ENCODE assay signal across 9 cellular contexts in genomic region chr1:179121159-179121938, GRCh38. TPM values are rescaled to one million over a fixed set of nuclear protein-coding genes. Genes with fewer than 3 reads are reported as not detected.
A peak's percentile ranks its signal among the peaks of the same experiment; 100 is the strongest.
DNase-seq lines count a peak whose midpoint lies in the region; ATAC-seq, FAIRE-seq and TF ChIP-seq lines count a peak whose summit lies in the region.
"Had no signal": no experiment of that assay in that cellular context is flagged by ENCODE, and none has a peak within 500 bp of the region (broad histone marks: within the 10 kb centered on the region; RNA-seq: fewer than 3 reads in every experiment).

No MANE protein-coding gene starts in this region.

- peak; percentile 47 for ATAC-seq in activated B cell treated with CpG ODN at 0.5 μM for 24 hours (ENCODE audit: low read depth)
- peak in 3 of 4 donors; percentile 52 to 56 (median 52) for ATAC-seq in pancreas
- no peak for ATAC-seq in HG03095 (IDR thresholded peaks at IDR 0.05; ENCODE audit: unreplicated experiment)
- ATAC-seq in GM18873 (IDR thresholded peaks at IDR 0.05; ENCODE audit: low FRiP score, unreplicated experiment), result no peak

- H3K4me3 ChIP-seq in Jurkat, Clone E6-1 (ENCODE audit: low read length), result no peak overlapping the region
- H3K4me3 ChIP-seq in fibroblast of the aortic adventitia (ENCODE audit: low read depth, low read length) (no peak overlapping the region), pancreas (no peak overlapping the region)
- H3K4me3 ChIP-seq: SJCRH30 had no signal

- peaks cover 0 to 22% (median 14%) of the 10 kb centered on the region in 3 donors for H3K36me3 ChIP-seq in pancreas

- no peaks in the 10 kb centered on the region for H3K9me3 Mint-ChIP-seq in activated B cell treated with CpG ODN at 0.5 μM for 24 hours

- intact Hi-C loops in activated B cell treated with CpG ODN at 0.5 μM for 24 hours (cut with micrococcal nuclease) (loop anchor here (1.0 to 5.0 kb wide), 7 partner anchors 42 to 589 kb away; partner anchors contain the start of genes ABL2 and AXDND1), pancreas (cut with DNase I) (no loop called here)

- H3K27me3 Mint-ChIP-seq in activated B cell treated with CpG ODN at 0.5 μM for 24 hours, result no peaks in the 10 kb centered on the region

- no peak overlapping the region for H3K4me3 Mint-ChIP-seq in activated B cell treated with CpG ODN at 0.5 μM for 24 hours

- H3K4me1 Mint-ChIP-seq in activated B cell treated with CpG ODN at 0.5 μM for 24 hours, result peaks cover 8% of the 10 kb centered on the region

- no peak for FAIRE-seq in D721Med (lab: Jason Lieb, UNC)
- FAIRE-seq in pancreas (lab: Jason Lieb, UNC), result no peak

- H3K4me1 ChIP-seq in pancreas, result no peaks in the 10 kb centered on the region
- H3K4me1 ChIP-seq: SJCRH30 had no signal

- WGBS in pancreas, 2 donors, result 84 to 85% methylated on average over 7 of the region's 7 CpGs

- CTCF ChIA-PET in activated B cell treated with CpG ODN at 0.5 μM for 24 hours (lab: Charles Lee), result interaction anchor here (0.7 to 3.4 kb wide), 20 partner anchors 9 to 811 kb away, joined by 3 to 52 read pairs (median 4); partner anchors contain the start of genes AXDND1, SOAT1 and TOR3A

- peak; percentile 76 for TF ChIP-seq CTCF in D721Med (IDR thresholded peaks at IDR 0.05; ENCODE audit: insufficient read depth, missing control alignments)
- TF ChIP-seq CTCF in activated B cell treated with CpG ODN at 0.5 μM for 24 hours (IDR thresholded peaks at IDR 0.05), result peak; percentile 66
- peak; percentile 73 for TF ChIP-seq CTCF in fibroblast of the aortic adventitia (IDR thresholded peaks at IDR 0.05; ENCODE audit: insufficient read depth, low read length)
- TF ChIP-seq CTCF in pancreas (IDR thresholded peaks at IDR 0.05), result peak in 3 of 4 donors; percentile 22 to 31 (median 23)

- POLR2A ChIA-PET in activated B cell treated with CpG ODN at 0.5 μM for 24 hours (lab: Charles Lee), result no interaction called here

- no peak overlapping the region for H3K27ac ChIP-seq in pancreas
- H3K27ac ChIP-seq: SJCRH30 had no signal

- H3K36me3 Mint-ChIP-seq in activated B cell treated with CpG ODN at 0.5 μM for 24 hours (ENCODE audit: low read depth), result peaks cover 56% of the 10 kb centered on the region

- H3K27me3 ChIP-seq in pancreas, result no peaks in the 10 kb centered on the region
- H3K27me3 ChIP-seq: SJCRH30 had no signal

- H3K27ac Mint-ChIP-seq in activated B cell treated with CpG ODN at 0.5 μM for 24 hours, result no peak overlapping the region

- H3K9me3 ChIP-seq in pancreas, result no peaks in the 10 kb centered on the region
- H3K9me3 ChIP-seq: SJCRH30 had no signal

- DNase-seq in D721Med (ENCODE audit: insufficient read length, low spot score) (no peak), activated B cell treated with CpG ODN at 0.5 μM for 24 hours (no peak), fibroblast of the aortic adventitia (ENCODE audit: low read depth) (peak; percentile 82), pancreas (peak in 1 of 6 donors; percentile 25), retina (no peak)
- peak; percentile 43 for DNase-seq in Jurkat, Clone E6-1 (ENCODE audit: low read depth, low spot score)

RNA-seq across cellular contexts. Expression of gene TOR3A, which starts 39.5 kb away (rescaled TPM):
- 16.6 TPM for polyA plus RNA-seq in Jurkat, Clone E6-1 (2012; ENCODE audit: insufficient read depth, insufficient read length)
- total RNA-seq in activated B cell treated with CpG ODN at 0.5 μM for 24 hours (59.5 and 60.8 TPM in 2 replicates), fibroblast of the aortic adventitia (ENCODE audit: low replicate concordance) (32.5 and 92.2 TPM in 2 replicates), pancreas (10 to 100 TPM in 5 of 6 donors, 1 to 10 TPM in 1; 8.3 to 16.3 (median 13.1) TPM)
- polyA plus RNA-seq in pancreas, result 10 to 100 TPM in 1 of 2 donors, 1 to 10 TPM in 1; 8.7 to 20.0 TPM

Comparison
In these comparisons a context has a peak if more than half of its experiments do, and no peak if none do; other contexts are left out.
1. DNase-seq: peak in Jurkat, Clone E6-1 (single experiment) and fibroblast of the aortic adventitia (single experiment); none in D721Med (single experiment), activated B cell treated with CpG ODN at 0.5 μM for 24 hours (single experiment) and retina (single experiment).
2. CTCF ChIP-seq: peak in every context shown above with its lines; median percentile 76 in D721Med; 73 in fibroblast of the aortic adventitia; 66 in activated B cell treated with CpG ODN at 0.5 μM for 24 hours; 23 in pancreas.
3. ATAC-seq: peak in activated B cell treated with CpG ODN at 0.5 μM for 24 hours (single experiment) and pancreas (3 of 4); none in HG03095 (single experiment) and GM18873 (single experiment).